ENCODE assay signal across 1 cellular context in the genomic region with DNA sequence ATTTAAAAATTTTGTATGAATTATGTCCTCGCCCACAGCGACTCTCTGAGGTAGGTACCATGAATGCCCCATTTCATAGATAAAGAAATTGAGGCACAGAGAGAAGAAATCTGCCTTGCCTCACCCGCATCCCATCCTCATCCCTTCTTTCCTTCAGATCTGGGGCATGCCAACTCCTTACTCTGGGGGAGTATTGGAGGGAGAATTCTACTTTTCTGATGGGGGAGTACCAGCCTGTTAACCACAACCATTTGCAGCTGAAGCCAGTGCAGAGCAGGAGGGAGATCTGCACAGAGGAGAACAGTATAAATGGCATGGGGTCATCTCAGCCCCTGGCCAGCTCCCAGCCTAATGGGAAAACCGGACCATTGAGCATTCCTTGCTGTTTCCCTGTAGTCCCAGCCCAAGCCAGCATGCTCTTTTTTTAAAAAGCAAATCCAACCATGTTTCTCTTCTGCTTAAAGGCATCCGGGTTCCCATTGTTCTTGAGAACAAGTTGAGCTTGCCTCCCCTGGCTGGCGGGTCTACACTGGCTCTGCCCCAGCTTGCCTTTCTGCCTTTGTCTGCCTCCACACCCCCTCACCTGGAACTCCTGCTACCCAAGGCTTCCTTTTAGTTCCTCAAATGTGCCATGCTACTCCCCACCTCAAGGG.
TF ChIP-seq lines count a peak whose summit lies in the region.

No MANE protein-coding gene starts in this region.

TF ChIP-seq in HepG2, 621 proteins besides CTCF, POLR2A, EP300 and RAD21:
- TF ChIP-seq, protein P1, sequence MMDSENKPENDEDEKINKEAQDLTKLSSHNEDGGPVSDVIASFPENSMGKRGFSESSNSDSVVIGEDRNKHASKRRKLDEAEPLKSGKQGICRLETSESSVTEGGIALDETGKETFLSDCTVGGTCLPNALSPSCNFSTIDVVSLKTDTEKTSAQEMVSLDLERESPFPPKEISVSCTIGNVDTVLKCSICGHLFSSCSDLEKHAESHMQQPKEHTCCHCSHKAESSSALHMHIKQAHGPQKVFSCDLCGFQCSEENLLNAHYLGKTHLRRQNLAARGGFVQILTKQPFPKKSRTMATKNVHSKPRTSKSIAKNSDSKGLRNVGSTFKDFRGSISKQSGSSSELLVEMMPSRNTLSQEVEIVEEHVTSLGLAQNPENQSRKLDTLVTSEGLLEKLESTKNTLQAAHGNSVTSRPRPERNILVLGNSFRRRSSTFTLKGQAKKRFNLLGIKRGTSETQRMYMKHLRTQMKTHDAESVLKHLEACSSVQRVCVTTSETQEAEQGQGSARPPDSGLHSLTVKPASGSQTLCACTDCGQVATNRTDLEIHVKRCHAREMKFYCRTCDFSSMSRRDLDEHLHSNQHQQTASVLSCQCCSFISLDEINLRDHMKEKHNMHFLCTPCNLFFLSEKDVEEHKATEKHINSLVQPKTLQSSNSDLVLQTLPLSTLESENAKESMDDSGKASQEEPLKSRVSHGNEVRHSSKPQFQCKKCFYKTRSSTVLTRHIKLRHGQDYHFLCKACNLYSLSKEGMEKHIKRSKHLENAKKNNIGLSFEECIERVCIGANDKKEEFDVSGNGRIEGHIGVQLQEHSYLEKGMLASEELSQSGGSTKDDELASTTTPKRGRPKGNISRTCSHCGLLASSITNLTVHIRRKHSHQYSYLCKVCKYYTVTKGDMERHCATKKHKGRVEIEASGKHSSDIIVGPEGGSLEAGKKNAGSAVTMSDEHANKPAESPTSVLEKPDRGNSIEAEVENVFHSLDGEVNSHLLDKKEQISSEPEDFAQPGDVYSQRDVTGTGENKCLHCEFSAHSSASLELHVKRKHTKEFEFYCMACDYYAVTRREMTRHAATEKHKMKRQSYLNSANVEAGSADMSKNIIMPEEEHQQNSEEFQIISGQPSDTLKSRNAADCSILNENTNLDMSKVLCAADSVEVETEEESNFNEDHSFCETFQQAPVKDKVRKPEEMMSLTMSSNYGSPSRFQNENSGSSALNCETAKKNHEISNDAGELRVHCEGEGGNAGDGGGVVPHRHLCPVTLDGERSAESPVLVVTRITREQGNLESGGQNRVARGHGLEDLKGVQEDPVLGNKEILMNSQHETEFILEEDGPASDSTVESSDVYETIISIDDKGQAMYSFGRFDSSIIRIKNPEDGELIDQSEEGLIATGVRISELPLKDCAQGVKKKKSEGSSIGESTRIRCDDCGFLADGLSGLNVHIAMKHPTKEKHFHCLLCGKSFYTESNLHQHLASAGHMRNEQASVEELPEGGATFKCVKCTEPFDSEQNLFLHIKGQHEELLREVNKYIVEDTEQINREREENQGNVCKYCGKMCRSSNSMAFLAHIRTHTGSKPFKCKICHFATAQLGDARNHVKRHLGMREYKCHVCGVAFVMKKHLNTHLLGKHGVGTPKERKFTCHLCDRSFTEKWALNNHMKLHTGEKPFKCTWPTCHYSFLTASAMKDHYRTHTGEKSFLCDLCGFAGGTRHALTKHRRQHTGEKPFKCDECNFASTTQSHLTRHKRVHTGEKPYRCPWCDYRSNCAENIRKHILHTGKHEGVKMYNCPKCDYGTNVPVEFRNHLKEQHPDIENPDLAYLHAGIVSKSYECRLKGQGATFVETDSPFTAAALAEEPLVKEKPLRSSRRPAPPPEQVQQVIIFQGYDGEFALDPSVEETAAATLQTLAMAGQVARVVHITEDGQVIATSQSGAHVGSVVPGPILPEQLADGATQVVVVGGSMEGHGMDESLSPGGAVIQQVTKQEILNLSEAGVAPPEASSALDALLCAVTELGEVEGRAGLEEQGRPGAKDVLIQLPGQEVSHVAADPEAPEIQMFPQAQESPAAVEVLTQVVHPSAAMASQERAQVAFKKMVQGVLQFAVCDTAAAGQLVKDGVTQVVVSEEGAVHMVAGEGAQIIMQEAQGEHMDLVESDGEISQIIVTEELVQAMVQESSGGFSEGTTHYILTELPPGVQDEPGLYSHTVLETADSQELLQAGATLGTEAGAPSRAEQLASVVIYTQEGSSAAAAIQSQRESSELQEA (CRISPR knock-in tag; IDR thresholded peaks at IDR 0.05; ENCODE audit: not compliant biosample characterization): peak; percentile 11
- TF ChIP-seq, protein P2, sequence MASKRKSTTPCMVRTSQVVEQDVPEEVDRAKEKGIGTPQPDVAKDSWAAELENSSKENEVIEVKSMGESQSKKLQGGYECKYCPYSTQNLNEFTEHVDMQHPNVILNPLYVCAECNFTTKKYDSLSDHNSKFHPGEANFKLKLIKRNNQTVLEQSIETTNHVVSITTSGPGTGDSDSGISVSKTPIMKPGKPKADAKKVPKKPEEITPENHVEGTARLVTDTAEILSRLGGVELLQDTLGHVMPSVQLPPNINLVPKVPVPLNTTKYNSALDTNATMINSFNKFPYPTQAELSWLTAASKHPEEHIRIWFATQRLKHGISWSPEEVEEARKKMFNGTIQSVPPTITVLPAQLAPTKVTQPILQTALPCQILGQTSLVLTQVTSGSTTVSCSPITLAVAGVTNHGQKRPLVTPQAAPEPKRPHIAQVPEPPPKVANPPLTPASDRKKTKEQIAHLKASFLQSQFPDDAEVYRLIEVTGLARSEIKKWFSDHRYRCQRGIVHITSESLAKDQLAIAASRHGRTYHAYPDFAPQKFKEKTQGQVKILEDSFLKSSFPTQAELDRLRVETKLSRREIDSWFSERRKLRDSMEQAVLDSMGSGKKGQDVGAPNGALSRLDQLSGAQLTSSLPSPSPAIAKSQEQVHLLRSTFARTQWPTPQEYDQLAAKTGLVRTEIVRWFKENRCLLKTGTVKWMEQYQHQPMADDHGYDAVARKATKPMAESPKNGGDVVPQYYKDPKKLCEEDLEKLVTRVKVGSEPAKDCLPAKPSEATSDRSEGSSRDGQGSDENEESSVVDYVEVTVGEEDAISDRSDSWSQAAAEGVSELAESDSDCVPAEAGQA (IDR thresholded peaks at IDR 0.05; ENCODE audit: low read depth): no peak
- TF ChIP-seq, protein P2 (CRISPR knock-in tag; IDR thresholded peaks at IDR 0.05; ENCODE audit: borderline replicate concordance): no peak
- TF ChIP-seq, protein P3, sequence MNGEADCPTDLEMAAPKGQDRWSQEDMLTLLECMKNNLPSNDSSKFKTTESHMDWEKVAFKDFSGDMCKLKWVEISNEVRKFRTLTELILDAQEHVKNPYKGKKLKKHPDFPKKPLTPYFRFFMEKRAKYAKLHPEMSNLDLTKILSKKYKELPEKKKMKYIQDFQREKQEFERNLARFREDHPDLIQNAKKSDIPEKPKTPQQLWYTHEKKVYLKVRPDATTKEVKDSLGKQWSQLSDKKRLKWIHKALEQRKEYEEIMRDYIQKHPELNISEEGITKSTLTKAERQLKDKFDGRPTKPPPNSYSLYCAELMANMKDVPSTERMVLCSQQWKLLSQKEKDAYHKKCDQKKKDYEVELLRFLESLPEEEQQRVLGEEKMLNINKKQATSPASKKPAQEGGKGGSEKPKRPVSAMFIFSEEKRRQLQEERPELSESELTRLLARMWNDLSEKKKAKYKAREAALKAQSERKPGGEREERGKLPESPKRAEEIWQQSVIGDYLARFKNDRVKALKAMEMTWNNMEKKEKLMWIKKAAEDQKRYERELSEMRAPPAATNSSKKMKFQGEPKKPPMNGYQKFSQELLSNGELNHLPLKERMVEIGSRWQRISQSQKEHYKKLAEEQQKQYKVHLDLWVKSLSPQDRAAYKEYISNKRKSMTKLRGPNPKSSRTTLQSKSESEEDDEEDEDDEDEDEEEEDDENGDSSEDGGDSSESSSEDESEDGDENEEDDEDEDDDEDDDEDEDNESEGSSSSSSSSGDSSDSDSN (CRISPR knock-in tag; IDR thresholded peaks at IDR 0.05): 0 out of 2 replicates have a peak, but pooled peaks have one; percentile 2
- TF ChIP-seq ZNF629 (CRISPR knock-in tag; conservative IDR thresholded peaks at IDR 0.05) (0 out of 2 replicates have a peak, but pooled peaks have one; percentile 34), THYN1 (CRISPR knock-in tag; IDR thresholded peaks at IDR 0.05; ENCODE audit: borderline replicate concordance, low read depth) (no peak), ZNF510 (CRISPR knock-in tag; IDR thresholded peaks at IDR 0.05; ENCODE audit: low read depth) (0 out of 2 replicates have a peak, but pooled peaks have one; percentile 15)
- TF ChIP-seq, protein P4, sequence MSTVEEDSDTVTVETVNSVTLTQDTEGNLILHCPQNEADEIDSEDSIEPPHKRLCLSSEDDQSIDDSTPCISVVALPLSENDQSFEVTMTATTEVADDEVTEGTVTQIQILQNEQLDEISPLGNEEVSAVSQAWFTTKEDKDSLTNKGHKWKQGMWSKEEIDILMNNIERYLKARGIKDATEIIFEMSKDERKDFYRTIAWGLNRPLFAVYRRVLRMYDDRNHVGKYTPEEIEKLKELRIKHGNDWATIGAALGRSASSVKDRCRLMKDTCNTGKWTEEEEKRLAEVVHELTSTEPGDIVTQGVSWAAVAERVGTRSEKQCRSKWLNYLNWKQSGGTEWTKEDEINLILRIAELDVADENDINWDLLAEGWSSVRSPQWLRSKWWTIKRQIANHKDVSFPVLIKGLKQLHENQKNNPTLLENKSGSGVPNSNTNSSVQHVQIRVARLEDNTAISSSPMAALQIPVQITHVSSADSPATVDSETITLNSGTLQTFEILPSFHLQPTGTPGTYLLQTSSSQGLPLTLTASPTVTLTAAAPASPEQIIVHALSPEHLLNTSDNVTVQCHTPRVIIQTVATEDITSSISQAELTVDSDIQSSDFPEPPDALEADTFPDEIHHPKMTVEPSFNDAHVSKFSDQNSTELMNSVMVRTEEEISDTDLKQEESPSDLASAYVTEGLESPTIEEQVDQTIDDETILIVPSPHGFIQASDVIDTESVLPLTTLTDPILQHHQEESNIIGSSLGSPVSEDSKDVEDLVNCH (CRISPR knock-in tag; IDR thresholded peaks at IDR 0.05): no peak
